ENCODE assay signal across 9 cellular contexts in the genomic region with DNA sequence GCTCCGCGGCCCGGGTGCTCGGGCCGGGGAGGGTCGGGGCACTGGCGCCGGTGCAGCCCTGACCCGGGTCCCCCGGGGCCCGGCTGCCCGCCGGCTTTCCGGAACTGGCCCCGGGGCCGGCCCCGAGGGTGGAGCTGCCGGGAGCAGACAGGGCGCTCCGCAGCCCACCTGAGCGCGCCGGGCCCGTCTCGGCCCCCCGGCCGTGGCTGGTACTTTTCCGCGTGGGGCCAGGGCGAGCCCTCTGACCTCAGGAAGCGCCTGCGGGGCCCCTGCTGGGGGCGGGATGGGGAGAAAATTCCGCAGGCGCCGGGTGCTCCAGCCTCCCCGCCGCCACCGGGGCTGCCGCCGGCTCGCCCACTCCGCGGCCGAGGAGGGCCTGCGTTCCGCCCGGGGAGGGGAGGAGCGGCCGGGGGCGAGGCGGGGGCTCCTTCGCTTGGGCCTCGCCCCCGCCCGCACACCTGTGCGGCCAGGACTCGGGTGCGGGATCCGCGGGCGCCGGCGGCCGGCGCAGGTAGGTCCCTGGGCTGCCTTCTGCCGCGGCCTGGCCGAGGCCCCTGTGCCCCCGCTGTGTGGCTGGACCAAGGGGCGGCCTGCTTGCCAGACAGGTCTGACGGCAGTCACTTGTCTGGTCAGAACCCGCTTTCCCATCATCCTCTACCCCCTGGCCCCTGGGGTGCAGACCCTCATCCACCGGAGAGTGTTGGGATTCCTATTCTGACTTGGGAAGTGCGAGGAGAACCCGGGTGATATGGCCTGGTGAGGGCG. TPM values are rescaled to one million over a fixed set of nuclear protein-coding genes. Genes with fewer than 3 reads are reported as not detected.
DNase-seq lines count a peak whose midpoint lies in the region; ATAC-seq, FAIRE-seq and TF ChIP-seq lines count a peak whose summit lies in the region.
"Had no signal": no experiment of that assay in that cellular context is flagged by ENCODE, and none has a peak within 500 bp of the region (broad histone marks: within the 10 kb centered on the region; RNA-seq: fewer than 3 reads in every experiment).

No MANE protein-coding gene starts in this region.

- H3K27ac Mint-ChIP-seq in stimulated activated naive CD8-positive, alpha-beta T cell treated with anti-CD3 and anti-CD28 coated beads, Interleukin-15, Interleukin-2, amounts not matched to agents 100 ng/mL and 50 ng/mL, for 24 hours = peak overlapping the region; percentile 93

- H3K9ac ChIP-seq in HUES64 (ENCODE audit: low read depth, low read length) (peak overlapping the region; percentile 77), kidney (ENCODE audit: low read length in 2 of 2) (peak overlapping the region; percentile 74 to 80)

- ATAC-seq in GM19452 (IDR thresholded peaks at IDR 0.05; ENCODE audit: unreplicated experiment) = no peak

- DNase-seq in DMS 273 (lab: John Stamatoyannopoulos, UW; ENCODE audit: unreplicated experiment) (peak; percentile 35), DMS 273 treated with DMSO at 0.1 percent for 48 hours (lab: John Stamatoyannopoulos, UW) (no peak), astrocyte of the spinal cord (ENCODE audit: low read depth, low spot score) (no peak), kidney (no peak), GM12891 (ENCODE audit: insufficient read length, low spot score) (no peak)

- H3K27ac ChIP-seq in HUES64 (ENCODE audit: low read depth, low read length) (peak overlapping the region; percentile 48; the same call in 1 of the 2 replicates), kidney (ENCODE audit: low read depth in 2 of 2, low read length in 2 of 2) (peak overlapping the region; percentile 56 to 63)

- in situ Hi-C loops in astrocyte of the spinal cord (cut with HindIII; ENCODE audit: low sequenced_read_pairs) = no loop called here

- peaks cover 58% of the 10 kb centered on the region for H3K4me1 Mint-ChIP-seq in stimulated activated naive CD8-positive, alpha-beta T cell treated with anti-CD3 and anti-CD28 coated beads, Interleukin-15, Interleukin-2, amounts not matched to agents 100 ng/mL and 50 ng/mL, for 24 hours (ENCODE audit: low read depth)

- H3K9me3 Mint-ChIP-seq in stimulated activated naive CD8-positive, alpha-beta T cell treated with anti-CD3 and anti-CD28 coated beads, Interleukin-15, Interleukin-2, amounts not matched to agents 100 ng/mL and 50 ng/mL, for 24 hours = no peaks in the 10 kb centered on the region

- WGBS in HUES64 = under 1% methylated on average over 77 of the region's 77 CpGs

- H3K4me1 ChIP-seq in HUES64 (ENCODE audit: insufficient read depth, low read length) = peaks cover 50% of the 10 kb centered on the region
- peaks cover 13 to 24% of the 10 kb centered on the region in 2 donors for H3K4me1 ChIP-seq in kidney (ENCODE audit: control insufficient read depth in 1 of 2, insufficient read depth in 1 of 2, low read depth in 1 of 2, low read length in 2 of 2)

- no peaks in the 10 kb centered on the region for H3K27me3 ChIP-seq in HUES64 (ENCODE audit: insufficient read depth, low read length)

- H3K36me3 ChIP-seq in HUES64 (ENCODE audit: insufficient read depth, low read length) (peaks cover 12% of the 10 kb centered on the region), kidney (ENCODE audit: control insufficient read depth in 1 of 2, insufficient read depth in 2 of 2, low read length in 2 of 2) (peaks cover 4 to 8% of the 10 kb centered on the region in 2 donors)

- peak overlapping the region; percentile 77 for H3K4me3 ChIP-seq in HUES64 (ENCODE audit: low read length)
- peak overlapping the region; percentile 70 for H3K4me3 ChIP-seq in astrocyte of the spinal cord (ENCODE audit: low read depth, low read length)
- peak overlapping the region; percentile 59 to 62 for H3K4me3 ChIP-seq in kidney (ENCODE audit: low read length in 2 of 2)

- peaks cover 37% of the 10 kb centered on the region for H3K36me3 Mint-ChIP-seq in stimulated activated naive CD8-positive, alpha-beta T cell treated with anti-CD3 and anti-CD28 coated beads, Interleukin-15, Interleukin-2, amounts not matched to agents 100 ng/mL and 50 ng/mL, for 24 hours (ENCODE audit: low read depth)

- no peak for TF ChIP-seq POLR2A in GM12891 (IDR thresholded peaks at IDR 0.05; ENCODE audit: low read depth, low read length)

- H3K4me3 Mint-ChIP-seq in stimulated activated naive CD8-positive, alpha-beta T cell treated with anti-CD3 and anti-CD28 coated beads, Interleukin-15, Interleukin-2, amounts not matched to agents 100 ng/mL and 50 ng/mL, for 24 hours = peak overlapping the region; percentile 91

- intact Hi-C loops in kidney (cut with DNase I) = no loop called here

- TF ChIP-seq CTCF in astrocyte of the spinal cord (IDR thresholded peaks at IDR 0.05; ENCODE audit: low read depth, low read length) = no peak
- no peak for TF ChIP-seq CTCF in kidney (IDR thresholded peaks at IDR 0.05; ENCODE audit: borderline replicate concordance, extremely low read depth, insufficient read depth)

- no peaks in the 10 kb centered on the region for H3K9me3 ChIP-seq in HUES64 (ENCODE audit: insufficient read depth, low read depth, low read length)
- no peaks in the 10 kb centered on the region for H3K9me3 ChIP-seq in kidney (ENCODE audit: control insufficient read depth in 1 of 2, low read length in 2 of 2)

- FAIRE-seq in kidney (lab: Jason Lieb, UNC) = no peak
- no peak for FAIRE-seq in GM12891 (lab: Jason Lieb, UNC)
- FAIRE-seq: A204.1 had no signal

- no peaks in the 10 kb centered on the region for H3K27me3 Mint-ChIP-seq in stimulated activated naive CD8-positive, alpha-beta T cell treated with anti-CD3 and anti-CD28 coated beads, Interleukin-15, Interleukin-2, amounts not matched to agents 100 ng/mL and 50 ng/mL, for 24 hours

TF ChIP-seq in GM12891, 5 proteins besides CTCF, POLR2A, EP300 and RAD21:
- TF ChIP-seq SPI1 (IDR thresholded peaks at IDR 0.05; ENCODE audit: low read depth, low read length) (no peak), POU2F2 (IDR thresholded peaks at IDR 0.05; ENCODE audit: low read depth, low read length) (no peak), POLR2AphosphoS5 (IDR thresholded peaks at IDR 0.05; ENCODE audit: low read depth, low read length) (no peak), TAF1 (IDR thresholded peaks at IDR 0.05; ENCODE audit: low read depth, low read length) (no peak), PAX5 (IDR thresholded peaks at IDR 0.05; ENCODE audit: insufficient read depth, low read length, severe bottlenecking) (no peak)
TF ChIP-seq in GM12891: peak in this region for 0.

RNA-seq across cellular contexts. Expression of a gene that starts 3.5 kb away (rescaled TPM):
- 18.3 TPM for polyA plus RNA-seq in HUES64 (2013, experiment 1 of 2)
- polyA plus RNA-seq in HUES64 (2013, experiment 2 of 2) = 20.2 TPM
- 75.9 TPM for total RNA-seq in kidney
- polyA plus RNA-seq in kidney (ENCODE audit: insufficient read depth, low read depth, low replicate concordance) = 36.4 TPM
- 28.0 TPM for polyA plus RNA-seq in GM12891 (2012; ENCODE audit: low read depth, missing spikeins)

RNA-seq across cellular contexts. Expression of a gene that starts 12.4 kb away (rescaled TPM):
- polyA plus RNA-seq in HUES64 (2013, experiment 1 of 2) = 6.0 TPM
- polyA plus RNA-seq in HUES64 (2013, experiment 2 of 2) = 6.0 TPM
- 33.5 TPM for total RNA-seq in kidney
- 9.3 TPM for polyA plus RNA-seq in kidney (ENCODE audit: insufficient read depth, low read depth, low replicate concordance)
- 9.3 TPM for polyA plus RNA-seq in GM12891 (2012; ENCODE audit: low read depth, missing spikeins)

RNA-seq across cellular contexts. Expression of a gene that starts 31.2 kb away (rescaled TPM):
- polyA plus RNA-seq in HUES64 (2013, experiment 1 of 2) = 8.1 TPM
- 12.6 TPM for polyA plus RNA-seq in HUES64 (2013, experiment 2 of 2)
- total RNA-seq in kidney = 56.3 TPM
- 11.4 TPM for polyA plus RNA-seq in kidney (ENCODE audit: insufficient read depth, low read depth, low replicate concordance)
- polyA plus RNA-seq in GM12891 (2012; ENCODE audit: low read depth, missing spikeins) = 43.2 TPM
